8 cellular contexts compared by ENCODE assay signal in the genomic region with DNA sequence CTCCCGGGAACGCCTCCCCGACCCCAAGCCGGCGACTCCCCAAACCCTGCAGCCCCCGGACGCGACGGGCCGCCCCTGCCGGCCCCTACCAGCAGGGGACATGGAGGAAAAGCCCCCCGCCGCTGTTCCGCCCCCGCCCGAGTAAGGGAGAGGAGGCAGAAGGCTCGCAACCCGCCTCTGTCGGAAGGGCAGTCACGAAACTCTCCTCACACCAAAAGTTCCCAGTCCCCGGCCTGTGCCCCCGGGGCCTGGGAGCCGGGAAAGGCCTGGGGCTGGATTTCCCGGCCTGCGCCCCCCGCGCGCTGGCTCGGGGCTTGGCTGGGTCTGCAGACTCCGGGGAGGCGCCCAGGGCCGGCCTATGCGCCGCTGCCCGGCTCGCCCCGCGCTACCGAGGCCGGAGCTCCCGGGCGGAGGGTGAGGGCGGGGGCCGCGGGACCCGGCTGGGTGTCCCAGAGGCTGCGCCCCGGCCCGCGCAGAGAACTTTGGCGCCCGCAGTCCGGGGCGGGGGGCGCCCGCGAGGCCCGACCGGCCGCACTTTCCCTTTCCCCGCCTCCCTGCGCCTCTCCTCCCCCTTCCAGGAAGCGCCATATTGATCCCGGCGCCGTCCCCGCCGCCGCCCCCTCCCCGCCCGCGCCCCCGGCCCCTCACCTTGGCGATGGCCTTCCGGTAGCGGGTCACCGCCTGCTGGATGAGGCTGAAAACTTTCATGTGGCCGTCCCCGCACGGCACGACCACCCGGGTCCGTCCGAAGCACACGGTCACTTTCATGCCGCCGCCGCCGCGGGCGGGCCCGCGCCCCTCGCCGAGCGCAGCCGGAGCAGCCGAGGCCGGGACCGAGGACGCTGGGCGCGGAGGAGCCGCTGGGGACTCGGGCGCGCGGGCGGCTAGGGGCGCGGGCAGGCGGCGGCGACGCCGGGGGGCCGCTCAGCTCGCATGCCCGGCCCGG. TPM values are rescaled to one million over a fixed set of nuclear protein-coding genes. Genes with fewer than 3 reads are reported as not detected.
DNase-seq lines count a peak whose midpoint lies in the region; ATAC-seq, FAIRE-seq and TF ChIP-seq lines count a peak whose summit lies in the region.

No MANE protein-coding gene starts in this region.

- FAIRE-seq in bronchial epithelial cell (lab: Jason Lieb, UNC) = no peak

- peak overlapping the region; percentile 48 to 91 (median 86); a peak in 21 of 22 replicates for H3K27ac ChIP-seq in BLaER1 treated with 17β-estradiol and CSF1 and Interleukin-3, amounts not matched to agents 10 nM and 100 nM
- H3K27ac ChIP-seq in subcutaneous abdominal adipose tissue (ENCODE audit: low read depth, low read length) = peak overlapping the region; percentile 46

- peak overlapping the region; percentile 86 to 99 (median 90) for H3K4me3 ChIP-seq in BLaER1 treated with 17β-estradiol and CSF1 and Interleukin-3, amounts not matched to agents 10 nM and 100 nM
- H3K4me3 ChIP-seq in Loucy (ENCODE audit: low read length, poor library complexity, severe bottlenecking) = peak overlapping the region; percentile 80
- peak overlapping the region; percentile 78 for H3K4me3 ChIP-seq in bronchial epithelial cell (ENCODE audit: low read depth, low read length)
- H3K4me3 ChIP-seq in subcutaneous abdominal adipose tissue (ENCODE audit: low read depth in 1 of 5, low read length in 5 of 5) = peak overlapping the region; percentile 61 to 80 (median 69)

- DNase-seq in bronchial epithelial cell (ENCODE audit: low read depth) (no peak), kidney tubule cell (ENCODE audit: low spot score) (peak; percentile 48), epidermal melanocyte (ENCODE audit: insufficient read length, low spot score) (no peak), NCI-H524 treated with DMSO at 0.1 percent for 48 hours (lab: John Stamatoyannopoulos, UW) (no peak)

- H3K9ac ChIP-seq in BLaER1 treated with 17β-estradiol and CSF1 and Interleukin-3, amounts not matched to agents 10 nM and 100 nM = peak overlapping the region; percentile 81 to 97 (median 89)
- H3K9ac ChIP-seq in Loucy (ENCODE audit: low read depth, low read length, poor library complexity, severe bottlenecking) (peak overlapping the region; percentile 81), subcutaneous abdominal adipose tissue (ENCODE audit: low read length in 5 of 5) (peak overlapping the region in 4 of 5 donors; percentile 56 to 85 (median 80))

- H3K4me2 ChIP-seq in BLaER1 treated with 17β-estradiol and CSF1 and Interleukin-3, amounts not matched to agents 10 nM and 100 nM = peak overlapping the region; percentile 89 to 100 (median 97)
- H3K4me2 ChIP-seq in Loucy (ENCODE audit: low read depth, low read length, poor library complexity, severe bottlenecking) = peak overlapping the region; percentile 99

- peaks cover 10 to 59% (median 52%) of the 10 kb centered on the region in 10 experiments for H3K4me1 ChIP-seq in BLaER1 treated with 17β-estradiol and CSF1 and Interleukin-3, amounts not matched to agents 10 nM and 100 nM
- peaks cover 58% of the 10 kb centered on the region for H3K4me1 ChIP-seq in Loucy (ENCODE audit: insufficient read depth, low read length, poor library complexity, severe bottlenecking)
- H3K4me1 ChIP-seq in subcutaneous abdominal adipose tissue (ENCODE audit: control insufficient read depth in 5 of 5, insufficient read depth in 5 of 5, low read length in 5 of 5) = peaks cover 4 to 44% (median 31%) of the 10 kb centered on the region in 5 donors

- H3K9me3 ChIP-seq in BLaER1 treated with 17β-estradiol and CSF1 and Interleukin-3, amounts not matched to agents 10 nM and 100 nM (replicated peaks in 1 of 11) = no peaks in the 10 kb centered on the region
- H3K9me3 ChIP-seq in Loucy (ENCODE audit: insufficient read depth, low read depth, low read length) = no peaks in the 10 kb centered on the region
- H3K9me3 ChIP-seq in subcutaneous abdominal adipose tissue (ENCODE audit: control insufficient read depth in 5 of 5, low read length in 5 of 5) = no peaks in the 10 kb centered on the region

- TF ChIP-seq CTCF in Loucy (conservative IDR thresholded peaks at IDR 0.05; ENCODE audit: low read length) = no peak
- TF ChIP-seq CTCF in bronchial epithelial cell (IDR thresholded peaks at IDR 0.05; ENCODE audit: insufficient read depth, low read length, severe bottlenecking) = peak; percentile 1

- H3K9me2 ChIP-seq in Loucy (replicated peaks; ENCODE audit: low read depth, low read length) = no peaks in the 10 kb centered on the region

- peaks cover 18 to 75% (median 23%) of the 10 kb centered on the region in 11 experiments for H3K27me3 ChIP-seq in BLaER1 treated with 17β-estradiol and CSF1 and Interleukin-3, amounts not matched to agents 10 nM and 100 nM
- H3K27me3 ChIP-seq in Loucy (ENCODE audit: insufficient read depth, low read length, poor library complexity, severe bottlenecking) (no peaks in the 10 kb centered on the region), bronchial epithelial cell (ENCODE audit: control insufficient read depth, insufficient read depth, low read length) (no peaks in the 10 kb centered on the region), subcutaneous abdominal adipose tissue (ENCODE audit: control insufficient read depth in 5 of 5, insufficient read depth in 4 of 5, low read length in 5 of 5) (peaks cover 0 to 10% (median 3%) of the 10 kb centered on the region in 5 donors)

- no peaks in the 10 kb centered on the region for H3F3A ChIP-seq in Loucy (ENCODE audit: low read depth)

- H2AFZ ChIP-seq in Loucy (ENCODE audit: low read length) = peak overlapping the region; percentile 37; the same call in 1 of the 2 replicates

- peak; percentile 34 for ATAC-seq in GM19438 (IDR thresholded peaks at IDR 0.05; ENCODE audit: low read depth, unreplicated experiment)

- H3K79me2 ChIP-seq in Loucy (ENCODE audit: insufficient read depth, low read length) = peaks cover 51% of the 10 kb centered on the region

- peaks cover 0 to 55% (median 49%) of the 10 kb centered on the region in 11 experiments; a peak in 20 of 22 replicates for H4K20me1 ChIP-seq in BLaER1 treated with 17β-estradiol and CSF1 and Interleukin-3, amounts not matched to agents 10 nM and 100 nM
- peaks cover 43% of the 10 kb centered on the region for H4K20me1 ChIP-seq in Loucy (ENCODE audit: insufficient read depth, low read length, poor library complexity, severe bottlenecking)

- no peaks in the 10 kb centered on the region for H3K36me3 ChIP-seq in BLaER1 treated with 17β-estradiol and CSF1 and Interleukin-3, amounts not matched to agents 10 nM and 100 nM
- H3K36me3 ChIP-seq in Loucy (ENCODE audit: insufficient read depth, low read length) = no peaks in the 10 kb centered on the region
- no peaks in the 10 kb centered on the region for H3K36me3 ChIP-seq in bronchial epithelial cell (ENCODE audit: control insufficient read depth, insufficient read depth, low read length)
- no peaks in the 10 kb centered on the region for H3K36me3 ChIP-seq in subcutaneous abdominal adipose tissue (ENCODE audit: control insufficient read depth in 5 of 5, insufficient read depth in 5 of 5, low read length in 5 of 5)

RNA-seq across cellular contexts. Expression of gene PARD3, which starts 0.6 kb away (rescaled TPM):
- total RNA-seq in bronchial epithelial cell = 78.2 and 98.2 TPM in 2 replicates
